ENCODE assay signal across 8 cellular contexts in genomic region chr3:150409125-150409526, GRCh38. TPM values are rescaled to one million over a fixed set of nuclear protein-coding genes. Genes with fewer than 3 reads are reported as not detected.
A peak's percentile ranks its signal among the peaks of the same experiment; 100 is the strongest.
DNase-seq lines count a peak whose midpoint lies in the region; ATAC-seq and TF ChIP-seq lines count a peak whose summit lies in the region.

No MANE protein-coding gene starts in this region.

- intact Hi-C loops in left lung (cut with DNase I) = no loop called here

- H3K9me3 ChIP-seq in BE2C = no peaks in the 10 kb centered on the region
- H3K9me3 ChIP-seq in HAP-1 = no peaks in the 10 kb centered on the region
- H3K9me3 ChIP-seq in left lung = no peaks in the 10 kb centered on the region
- no peaks in the 10 kb centered on the region for H3K9me3 ChIP-seq in thymus (ENCODE audit: control insufficient read depth)

- WGBS in adipose tissue, 3 donors = 0 to 1% (median 1%) methylated on average over 31 of the region's 31 CpGs
- under 1% methylated on average over 31 of the region's 31 CpGs for WGBS in thymus

- TF ChIP-seq CTCF in BE2C (IDR thresholded peaks at IDR 0.05; ENCODE audit: low read depth, low read length) (no peak), left lung (IDR thresholded peaks at IDR 0.05) (no peak)

- in situ Hi-C loops in HAP-1 (cut with MboI; ENCODE audit: low sequenced_read_pairs) = no loop called here

- H3K4me1 ChIP-seq in BE2C (no peaks in the 10 kb centered on the region), HAP-1 (peaks cover 12% of the 10 kb centered on the region), left lung (peaks cover 0 to 36% of the 10 kb centered on the region in 2 donors), thymus (ENCODE audit: control insufficient read depth, insufficient read depth, low read length) (peaks cover 2% of the 10 kb centered on the region)

- DNase-seq in BE2C = no peak
- no peak for DNase-seq in HAP-1 (ENCODE audit: low spot score in 2 of 2)
- DNase-seq in left lung = no peak
- DNase-seq in NOMO-1 treated with dmso at 0.1 percent for 144 hours (lab: John Stamatoyannopoulos, UW; ENCODE audit: unreplicated experiment) = no peak
- DNase-seq in stimulated activated CD8-positive, alpha-beta memory T cell treated with anti-CD3 and anti-CD28 coated beads, Interleukin-4, amount 100 ng/mL, for 48 hours = no peak

- ATAC-seq in left lung (no peak), HG02623 (IDR thresholded peaks at IDR 0.05; ENCODE audit: unreplicated experiment) (no peak)

- H3K4me3 ChIP-seq in BE2C (ENCODE audit: low read depth, low read length) (peak overlapping the region; percentile 96), HAP-1 (peak overlapping the region; percentile 78), left lung (peak overlapping the region; percentile 86 to 91), thymus (ENCODE audit: low read length) (peak overlapping the region; percentile 73)

- H3K36me3 ChIP-seq in BE2C = peaks cover 5% of the 10 kb centered on the region; the same call in 1 of the 2 replicates
- no peaks in the 10 kb centered on the region; the same call in 1 of the 2 replicates for H3K36me3 ChIP-seq in HAP-1 (replicated peaks)
- no peaks in the 10 kb centered on the region for H3K36me3 ChIP-seq in left lung
- H3K36me3 ChIP-seq in thymus (ENCODE audit: control insufficient read depth, insufficient read depth) = no peaks in the 10 kb centered on the region

- H3K27me3 ChIP-seq in BE2C = no peaks in the 10 kb centered on the region
- no peaks in the 10 kb centered on the region for H3K27me3 ChIP-seq in HAP-1 (ENCODE audit: low read depth)
- no peaks in the 10 kb centered on the region for H3K27me3 ChIP-seq in left lung
- H3K27me3 ChIP-seq in thymus (ENCODE audit: control insufficient read depth, insufficient read depth) = no peaks in the 10 kb centered on the region

- H3K27ac ChIP-seq in adipose tissue (ENCODE audit: low read depth, low read length) = peak overlapping the region; percentile 55
- peak overlapping the region; percentile 100 for H3K27ac ChIP-seq in left lung
- peak overlapping the region; percentile 99 for H3K27ac ChIP-seq in thymus (ENCODE audit: low read depth)

RNA-seq across cellular contexts. Expression of gene TSC22D2, which starts 1.0 kb away (rescaled TPM):
- 8.9 TPM for polyA plus RNA-seq in BE2C (2012; ENCODE audit: insufficient read depth, insufficient read length, low read depth)
- polyA plus RNA-seq in adipose tissue = 10 to 100 TPM in 2 of 3 donors, 1 to 10 TPM in 1; 3.1 to 17.2 (median 16.8) TPM
- 10 to 100 TPM; 25.9 to 46.6 TPM for total RNA-seq in left lung
- 21.5 TPM for polyA plus RNA-seq in thymus
